Comparison of ENCODE assay signal across 21 cellular contexts in genomic region chr12:109448272-109448671, GRCh38. TPM values are rescaled to one million over a fixed set of nuclear protein-coding genes. Genes with fewer than 3 reads are reported as not detected.
A peak's percentile ranks its signal among the peaks of the same experiment; 100 is the strongest.
DNase-seq lines count a peak whose midpoint lies in the region; ATAC-seq and TF ChIP-seq lines count a peak whose summit lies in the region.
"Had no signal": no experiment of that assay in that cellular context is flagged by ENCODE, and none has a peak within 500 bp of the region (broad histone marks: within the 10 kb centered on the region; RNA-seq: fewer than 3 reads in every experiment).

No MANE protein-coding gene starts in this region.

- H3K79me2 ChIP-seq in ACC112 (ENCODE audit: control insufficient read depth, insufficient read depth, low read length, unreplicated experiment): peaks cover 16% of the 10 kb centered on the region

- H3K27me3 Mint-ChIP-seq in nephron progenitor cell (ENCODE audit: low read depth, poor library complexity): no peaks in the 10 kb centered on the region
- H3K27me3 Mint-ChIP-seq: CD4-positive, alpha-beta memory T cell had no signal

- no peak for TF ChIP-seq POLR2A in esophagus squamous epithelium (IDR thresholded peaks at IDR 0.05)

- H3K4me1 Mint-ChIP-seq in nephron progenitor cell: peaks cover 7% of the 10 kb centered on the region
- H3K4me1 Mint-ChIP-seq: CD4-positive, alpha-beta memory T cell had no signal

- DNase-seq in esophagus squamous epithelium (lab: John Stamatoyannopoulos, UW) (no peak), nephron progenitor cell (no peak), HuH-7.5 (ENCODE audit: low spot score) (no peak), NCI-H1930 (lab: John Stamatoyannopoulos, UW) (no peak)
- DNase-seq in stimulated activated CD4-positive, alpha-beta T cell treated with anti-CD3 and anti-CD28 coated beads, Interleukin-4, amount 100 ng/mL, for 24 hours: no peak
- DNase-seq: Calu3; CD4-positive, alpha-beta memory T cell; HFFc6; MM.1S; NCI-H1092; NCI-H1436 treated with DMSO at 0.1 percent for 48 hours; NCI-H2029 treated with DMSO at 0.1 percent for 48 hours; NCI-H2171; NCI-H446 treated with DMSO at 0.1 percent for 48 hours; NK-92 treated with Interleukin-12 subunit alpha and Interleukin-12 subunit beta, amount 100 ng/mL, for 24 hours; OCI-M1; Right ventricle myocardium superior had no signal

- H3K4me3 ChIP-seq in ACC112 (ENCODE audit: low read depth, low read length) (no peak overlapping the region), esophagus squamous epithelium (no peak overlapping the region)
- H3K4me3 ChIP-seq: BLaER1 had no signal

- no peak for TF ChIP-seq CTCF in VCaP (conservative IDR thresholded peaks at IDR 0.05)
- TF ChIP-seq CTCF in esophagus squamous epithelium (IDR thresholded peaks at IDR 0.05): no peak
- TF ChIP-seq CTCF in nephron progenitor cell (IDR thresholded peaks at IDR 0.05): no peak

- no peaks in the 10 kb centered on the region for H3K9me3 Mint-ChIP-seq in nephron progenitor cell
- H3K9me3 Mint-ChIP-seq: CD4-positive, alpha-beta memory T cell; HFFc6 had no signal

- no peak for ATAC-seq in HG03108 (IDR thresholded peaks at IDR 0.05; ENCODE audit: unreplicated experiment)

- no peaks in the 10 kb centered on the region for H3K27me3 ChIP-seq in ACC112 (ENCODE audit: insufficient read depth, low read length)
- H3K27me3 ChIP-seq in esophagus squamous epithelium: no peaks in the 10 kb centered on the region
- H3K27me3 ChIP-seq: BLaER1 had no signal

- no peaks in the 10 kb centered on the region for H3K9me3 ChIP-seq in esophagus squamous epithelium
- H3K9me3 ChIP-seq: BLaER1 had no signal

- H3K27ac ChIP-seq in ACC112 (ENCODE audit: low read depth, low read length) (peak overlapping the region; percentile 6; the same call in 1 of the 2 replicates), VCaP (peak overlapping the region; percentile 29; the same call in 1 of the 2 replicates), esophagus squamous epithelium (peak overlapping the region in 3 of 4 donors; percentile 1 to 15 (median 10))
- H3K27ac ChIP-seq: BLaER1 had no signal

- peak overlapping the region; percentile 91 for H3K27ac Mint-ChIP-seq in nephron progenitor cell
- H3K27ac Mint-ChIP-seq: CD4-positive, alpha-beta memory T cell had no signal

- H3K4me1 ChIP-seq in ACC112 (ENCODE audit: control insufficient read depth, insufficient read depth, low read length, unreplicated experiment) (peaks cover 8% of the 10 kb centered on the region), esophagus squamous epithelium (peaks cover 0 to 41% (median 19%) of the 10 kb centered on the region in 3 donors)

- H2AFZ ChIP-seq in ACC112 (ENCODE audit: low read length, unreplicated experiment): no peak overlapping the region

- H3K36me3 ChIP-seq in ACC112 (ENCODE audit: insufficient read depth, low read length) (peaks cover 14% of the 10 kb centered on the region; the same call in 1 of the 2 replicates), esophagus squamous epithelium (peaks cover 18 to 83% (median 18%) of the 10 kb centered on the region in 3 donors)

- peaks cover 24% of the 10 kb centered on the region for H3K36me3 Mint-ChIP-seq in nephron progenitor cell (ENCODE audit: low read depth)

- H3K4me3 Mint-ChIP-seq in nephron progenitor cell: no peak overlapping the region
- H3K4me3 Mint-ChIP-seq: CD4-positive, alpha-beta memory T cell; HFFc6 had no signal

- 83 to 89% methylated on average over 5 of the region's 5 CpGs for WGBS in esophagus squamous epithelium, 2 donors

- intact Hi-C loops in esophagus squamous epithelium (cut with DNase I): no loop called here

RNA-seq across cellular contexts. Expression of gene KCTD10, which starts 28.8 kb away (rescaled TPM):
- 10 to 100 TPM; 31.5 to 62.8 (median 46.5) TPM for total RNA-seq in esophagus squamous epithelium

RNA-seq across cellular contexts. Expression of gene UBE3B, which starts 29.2 kb away (rescaled TPM):
- total RNA-seq in esophagus squamous epithelium: 10 to 100 TPM; 31.7 to 48.7 (median 37.6) TPM
